20 cellular contexts compared by ENCODE assay signal in the genomic region with DNA sequence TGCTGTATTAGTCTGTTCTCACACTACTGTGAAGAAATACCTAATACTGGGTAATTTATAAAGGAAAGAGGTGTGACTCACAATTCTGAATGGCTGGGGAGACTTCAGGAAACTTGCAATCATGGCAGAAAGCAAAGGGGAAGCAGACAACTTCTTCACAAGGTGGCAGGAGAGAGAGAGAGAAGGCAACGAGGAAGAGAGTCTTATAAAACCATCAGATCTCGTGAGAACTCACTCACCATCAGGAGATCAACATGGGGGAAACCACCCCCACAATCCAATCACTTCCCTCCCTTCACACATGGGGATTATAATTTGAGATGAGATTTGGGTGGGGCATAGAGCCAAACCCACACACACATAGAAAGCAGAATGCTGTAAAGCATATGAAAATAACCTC.
"Had no signal": no experiment of that assay in that cellular context is flagged by ENCODE, and none has a peak within 500 bp of the region (broad histone marks: within the 10 kb centered on the region; RNA-seq: fewer than 3 reads in every experiment).

No MANE protein-coding gene starts in this region.

- H3K27me3 ChIP-seq: colonic mucosa, gastroesophageal sphincter, heart left ventricle, left lung, neutrophil, pancreas, sigmoid colon, stomach, upper lobe of left lung had no signal

- H3K9me3 ChIP-seq: colonic mucosa, neutrophil, pancreas, sigmoid colon had no signal

- DNase-seq: activated CD4-positive, alpha-beta T cell treated with anti-CD3 and anti-CD28 coated beads, Interleukin-2, amount 50 U/mL, for 4 hours; activated gamma-delta T cell; activated naive CD8-positive, alpha-beta T cell treated with anti-CD3 and anti-CD28 coated beads, Interleukin-2, amount 10 ng/mL, durations not matched to agents 7 days and 5 days; anterior cingulate cortex; central memory CD4-positive, alpha-beta T cell; colonic mucosa; endodermal cell; heart left ventricle; kidney; left lung; pancreas; sigmoid colon; stimulated activated CD4-positive, alpha-beta T cell treated with anti-CD3 and anti-CD28 coated beads, Interleukin-4, amount 100 ng/mL, for 24 hours; stomach; upper lobe of left lung had no signal

- H3K36me3 ChIP-seq: colonic mucosa, gastroesophageal sphincter, heart left ventricle, left lung, neutrophil, pancreas, sigmoid colon, stomach, thoracic aorta, upper lobe of left lung had no signal

- H3K4me3 ChIP-seq: colonic mucosa, gastroesophageal sphincter, heart left ventricle, left lung, pancreas, sigmoid colon, stomach, thoracic aorta, upper lobe of left lung had no signal

- H3K27ac ChIP-seq: colonic mucosa, gastroesophageal sphincter, heart left ventricle, left lung, neutrophil, pancreas, sigmoid colon, stomach, thoracic aorta, upper lobe of left lung had no signal

- ATAC-seq: gastroesophageal sphincter; heart left ventricle; left lung; natural killer cell treated with Interleukin-12 subunit alpha and Interleukin-12 subunit beta and Interleukin-15 and Interleukin-18, amount 100 ng/mL, for 72 hours; pancreas; stimulated activated effector memory CD8-positive, alpha-beta T cell treated with anti-CD3 and anti-CD28 coated beads, Interleukin-12 subunit alpha, Interleukin-12 subunit beta, amount 100 ng/mL, for 72 hours had no signal

- H3K4me1 ChIP-seq: colonic mucosa, gastroesophageal sphincter, heart left ventricle, left lung, pancreas, sigmoid colon, stomach, upper lobe of left lung had no signal
